Comparison of ENCODE assay signal across 7 cellular contexts in the genomic region with DNA sequence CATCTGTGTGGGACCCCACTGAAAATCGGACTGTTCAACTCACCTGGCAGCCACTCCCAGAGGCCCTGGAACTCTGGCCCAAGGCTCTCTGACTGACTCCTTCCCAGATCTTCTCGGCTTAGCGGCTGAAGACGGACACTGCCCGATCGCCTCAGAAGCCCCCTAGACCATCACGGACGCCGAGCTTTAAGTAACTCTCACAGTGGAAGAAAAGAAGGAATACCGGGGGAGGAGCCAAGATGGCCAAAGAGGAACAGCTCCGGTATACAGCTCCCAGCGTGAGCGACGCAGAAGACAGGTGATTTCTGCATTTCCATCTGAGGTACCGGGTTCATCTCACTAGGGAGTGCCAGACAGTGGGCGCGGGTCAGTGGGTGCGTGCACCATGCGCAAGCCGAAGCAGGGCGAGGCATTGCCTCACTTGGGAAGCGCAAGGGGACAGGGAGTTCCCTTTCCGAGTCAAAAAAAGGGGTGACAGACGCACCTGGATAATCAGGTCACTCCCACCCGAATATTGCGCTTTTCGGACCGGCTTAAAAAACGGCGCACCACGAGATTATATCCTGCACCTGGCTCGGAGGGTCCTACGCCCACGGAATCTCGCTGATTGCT.
DNase-seq lines count a peak whose midpoint lies in the region; FAIRE-seq and TF ChIP-seq lines count a peak whose summit lies in the region.
"Not testable (repeated sequence)": the region's sequence is repeated elsewhere in the genome, so short reads cannot be mapped to it uniquely, and the experiment has no call there.

No MANE protein-coding gene starts in this region.

- FAIRE-seq in H1 (lab: Jason Lieb, UNC): not testable (repeated sequence)

- not testable (repeated sequence) for H4K91ac ChIP-seq in H1 (replicated peaks; ENCODE audit: insufficient read length, low read length)

- not testable (repeated sequence) for H2BK15ac ChIP-seq in H1 (ENCODE audit: low read length); mesendoderm (replicated peaks; ENCODE audit: low read depth)

- not testable (repeated sequence) for TF ChIP-seq RAD21 in H1 (IDR thresholded peaks at IDR 0.05 in 1 of 2, conservative IDR thresholded peaks at IDR 0.05 in 1 of 2; ENCODE audit: low read depth in 2 of 2, low read length in 2 of 2)

- H3K79me1 ChIP-seq in H1 (ENCODE audit: low read depth, low read length); mesendoderm (ENCODE audit: low read length): not testable (repeated sequence)

- H3K9me3 ChIP-seq in Caco-2; HUES6 (ENCODE audit: control insufficient read depth, insufficient read depth, low read depth, low read length); H1 (ENCODE audit: insufficient read depth in 2 of 2, low read depth in 1 of 2, low read length in 1 of 2); iPS DF 6.9 (ENCODE audit: control insufficient read depth, insufficient read depth, low read length): not testable (repeated sequence)

- not testable (repeated sequence) for H3K27me3 ChIP-seq in Caco-2 (replicated peaks; ENCODE audit: control insufficient read depth, insufficient read depth, low read length); HUES6 (ENCODE audit: control insufficient read depth, insufficient read depth, low read length); H1 (replicated peaks in 1 of 4; ENCODE audit: control insufficient read depth in 3 of 4, extremely low read depth in 1 of 4, insufficient read depth in 3 of 4, low read length in 3 of 4); iPS DF 6.9 (ENCODE audit: control insufficient read depth, insufficient read depth, low read length); mesendoderm (ENCODE audit: insufficient read depth, low read length, poor library complexity)

- TF ChIP-seq POLR2A in H1 (IDR thresholded peaks at IDR 0.05; ENCODE audit: control extremely low read depth in 1 of 2, low read depth in 2 of 2, low read length in 2 of 2): not testable (repeated sequence)

- DNase-seq in Caco-2 (peak in 1 of 2 experiments; percentile 10), NCI-H69 (lab: John Stamatoyannopoulos, UW) (peak; percentile 49), H1 (ENCODE audit: low read depth in 1 of 2, low spot score in 2 of 2) (peak in 1 of 2 experiments; percentile 76), mesendoderm (peak; percentile 3)
- not testable (repeated sequence) for DNase-seq in iPS DF 6.9 (ENCODE audit: low read depth, low spot score); osteocyte (ENCODE audit: extremely low spot score, unreplicated experiment)

- intact Hi-C loops in Caco-2 (cut with micrococcal nuclease; ENCODE audit: unreplicated experiment): not testable (repeated sequence)

- 63% methylated on average over 30 of the region's 35 CpGs; no CpG with 5 or more reads in 1 of the 2 experiments for WGBS in H1 (ENCODE audit: extremely low coverage in 1 of 2, insufficient coverage in 1 of 2, insufficient read length in 1 of 2, insufficient replicate concordance in 2 of 2, low coverage in 1 of 2, low lambda C conversion rate in 2 of 2, missing lambda C conversion rate in 1 of 2), 2 experiments
- WGBS in iPS DF 6.9 (ENCODE audit: insufficient coverage, insufficient read length): no CpG with 5 or more reads among the region's 35 CpGs
- WGBS in mesendoderm (ENCODE audit: extremely low coverage, insufficient coverage, low lambda C conversion rate): no CpG with 5 or more reads among the region's 35 CpGs

- H3K4ac ChIP-seq in H1 (replicated peaks; ENCODE audit: insufficient read length, low read depth, low read length); mesendoderm (ENCODE audit: low read depth, low read length): not testable (repeated sequence)

- peak overlapping the region; percentile 57 to 63; a peak in 3 of 4 replicates for H3K4me2 ChIP-seq in H1 (ENCODE audit: insufficient read depth in 1 of 2, low read depth in 2 of 2, low read length in 2 of 2)
- not testable (repeated sequence) for H3K4me2 ChIP-seq in mesendoderm (ENCODE audit: low read length)

- POLR2A ChIA-PET in Caco-2 (lab: Charles Lee): not testable (repeated sequence)
- POLR2A ChIA-PET in H1 (lab: Charles Lee; ENCODE audit: partially characterized antibody): interaction anchor here (1.3 kb wide), 1 partner anchor 9 kb away, joined by 4 read pairs; no protein-coding TSS in a partner anchor

- H3K4me3 Mint-ChIP-seq in Caco-2 (ENCODE audit: unreplicated experiment) (peak overlapping the region; percentile 80), osteocyte (ENCODE audit: unreplicated experiment) (peak overlapping the region; percentile 22)

- not testable (repeated sequence) for H2BK120ac ChIP-seq in H1 (replicated peaks; ENCODE audit: low read depth, low read length); mesendoderm (ENCODE audit: low read depth, low read length)

- H3K18ac ChIP-seq in H1 (ENCODE audit: extremely low read depth, low read length); mesendoderm (ENCODE audit: low read length): not testable (repeated sequence)

- H3K14ac ChIP-seq in H1 (ENCODE audit: insufficient read length): not testable (repeated sequence)

- H3K9ac ChIP-seq in HUES6 (ENCODE audit: low read length): peak overlapping the region; percentile 51
- peak overlapping the region in 1 of 4 experiments; percentile 47; a peak in 2 of 7 replicates for H3K9ac ChIP-seq in H1 (replicated peaks in 1 of 4; ENCODE audit: extremely low read depth in 1 of 4, low read depth in 3 of 4, low read length in 3 of 4)
- H3K9ac ChIP-seq in mesendoderm (ENCODE audit: low read length): not testable (repeated sequence)

- not testable (repeated sequence) for H3K27ac ChIP-seq in HUES6 (ENCODE audit: low read depth, low read length); iPS DF 6.9 (ENCODE audit: low read length); mesendoderm (ENCODE audit: low read depth, low read length)
- peak overlapping the region; percentile 36; the same call in 1 of the 2 replicates for H3K27ac ChIP-seq in H1 (ENCODE audit: low read depth, low read length)

- not testable (repeated sequence) for H3K23ac ChIP-seq in H1 (ENCODE audit: insufficient read length); mesendoderm (ENCODE audit: low read length)

- peak overlapping the region; percentile 81; the same call in 1 of the 2 replicates for H2AFZ ChIP-seq in H1 (ENCODE audit: low read length)

- not testable (repeated sequence) for H3K23me2 ChIP-seq in H1 (ENCODE audit: low read depth, low read length)

- not testable (repeated sequence) for H2BK12ac ChIP-seq in H1 (ENCODE audit: low read depth, low read length)

- H3K27me3 Mint-ChIP-seq in Caco-2 (ENCODE audit: insufficient read depth, unreplicated experiment); osteocyte (ENCODE audit: unreplicated experiment): not testable (repeated sequence)

- CTCF ChIA-PET in Caco-2 (lab: Charles Lee): not testable (repeated sequence)
- CTCF ChIA-PET in H1 (lab: Charles Lee; ENCODE audit: partially characterized antibody): interaction anchor here (1.5 kb wide), 1 partner anchor 9 kb away, joined by 5 read pairs; no protein-coding TSS in a partner anchor

- H2BK5ac ChIP-seq in H1 (ENCODE audit: low read depth, low read length); mesendoderm (ENCODE audit: low read length): not testable (repeated sequence)

- not testable (repeated sequence) for H3K4me1 ChIP-seq in Caco-2; HUES6 (ENCODE audit: control insufficient read depth, insufficient read depth, low read length); H1 (replicated peaks in 1 of 4; ENCODE audit: control insufficient read depth in 3 of 4, insufficient read depth in 4 of 4, low read length in 3 of 4); iPS DF 6.9 (ENCODE audit: control insufficient read depth, insufficient read depth, low read length); mesendoderm (ENCODE audit: control insufficient read depth, low read depth, low read length)

- not testable (repeated sequence) for H3K36me3 ChIP-seq in Caco-2 (ENCODE audit: control insufficient read depth, insufficient read depth, low read length); HUES6 (ENCODE audit: control insufficient read depth, insufficient read depth, low read length); H1 (ENCODE audit: control insufficient read depth in 2 of 4, insufficient read depth in 4 of 4, low read length in 3 of 4); iPS DF 6.9 (ENCODE audit: control insufficient read depth, insufficient read depth, low read length); mesendoderm (ENCODE audit: control insufficient read depth, insufficient read depth, low read length)

- not testable (repeated sequence) for H4K8ac ChIP-seq in H1 (ENCODE audit: extremely low read depth, insufficient read depth, low read length); mesendoderm (ENCODE audit: low read depth, low read length)

- not testable (repeated sequence) for H4K20me1 ChIP-seq in H1 (replicated peaks in 1 of 2; ENCODE audit: control insufficient read depth in 1 of 2, insufficient read depth in 2 of 2, low read length in 2 of 2)

- BruUV-seq in Caco-2 (replicated peaks; lab: Mats Ljungman, UMichigan): not testable (repeated sequence)

- not testable (repeated sequence) for H3K79me2 ChIP-seq in H1 (ENCODE audit: control insufficient read depth in 1 of 2, insufficient read depth in 2 of 2, low read length in 2 of 2); mesendoderm (ENCODE audit: control insufficient read depth, insufficient read depth, low read length)

- TF ChIP-seq CTCF in Caco-2 (IDR thresholded peaks at IDR 0.05; ENCODE audit: insufficient read depth in 1 of 2, low read depth in 1 of 2, low read length in 1 of 2, severe bottlenecking in 1 of 2, unreplicated experiment in 1 of 2); H1 (IDR thresholded peaks at IDR 0.05; ENCODE audit: control extremely low read depth in 1 of 3, insufficient read depth in 1 of 3, low read depth in 1 of 3, low read length in 3 of 3); osteocyte (IDR thresholded peaks at IDR 0.05): not testable (repeated sequence)

- not testable (repeated sequence) for H3K56ac ChIP-seq in H1 (replicated peaks; ENCODE audit: insufficient read length, low read depth, low read length)
- peak overlapping the region; percentile 37 for H3K56ac ChIP-seq in mesendoderm (ENCODE audit: low read length)

- H3K27ac Mint-ChIP-seq in Caco-2 (ENCODE audit: unreplicated experiment); osteocyte (ENCODE audit: unreplicated experiment): not testable (repeated sequence)

- not testable (repeated sequence) for H2BK20ac ChIP-seq in H1 (ENCODE audit: low read length)

- not testable (repeated sequence) for H3K36me3 Mint-ChIP-seq in Caco-2 (ENCODE audit: insufficient read depth, unreplicated experiment); osteocyte (ENCODE audit: unreplicated experiment)

- H3K4me3 ChIP-seq in Caco-2 (ENCODE audit: low read depth, low read length) (peak overlapping the region; percentile 53), HUES6 (ENCODE audit: low read depth, low read length) (peak overlapping the region; percentile 77), H1 (ENCODE audit: extremely low read depth in 1 of 4, insufficient read depth in 2 of 4, low read depth in 3 of 4, low read length in 4 of 4) (peak overlapping the region; percentile 21 to 56 (median 38); a peak in 6 of 8 replicates), iPS DF 6.9 (ENCODE audit: low read length) (peak overlapping the region; percentile 13; the same call in 1 of the 2 replicates)
- not testable (repeated sequence) for H3K4me3 ChIP-seq in mesendoderm (ENCODE audit: low read length)

- not testable (repeated sequence) for H4K5ac ChIP-seq in H1 (ENCODE audit: insufficient read length, low read depth, low read length); mesendoderm (ENCODE audit: low read length)

- H2AK5ac ChIP-seq in H1 (ENCODE audit: low read depth, low read length); mesendoderm (ENCODE audit: low read length): not testable (repeated sequence)

- TF ChIP-seq EP300 in H1 (IDR thresholded peaks at IDR 0.05; ENCODE audit: borderline replicate concordance in 1 of 2, low read depth in 2 of 2, low read length in 2 of 2): not testable (repeated sequence)

- not testable (repeated sequence) for H3K9me3 Mint-ChIP-seq in Caco-2 (ENCODE audit: unreplicated experiment); osteocyte (ENCODE audit: unreplicated experiment)

- not testable (repeated sequence) for H3K4me1 Mint-ChIP-seq in Caco-2 (ENCODE audit: low read depth, unreplicated experiment); osteocyte (ENCODE audit: unreplicated experiment)
